In genomic region chr6:144352310-144352709, GRCh38 we compare ENCODE assay signal across 12 cellular contexts.
DNase-seq lines count a peak whose midpoint lies in the region; ATAC-seq and TF ChIP-seq lines count a peak whose summit lies in the region.
"Had no signal": no experiment of that assay in that cellular context is flagged by ENCODE, and none has a peak within 500 bp of the region (broad histone marks: within the 10 kb centered on the region; RNA-seq: fewer than 3 reads in every experiment).

No MANE protein-coding gene starts in this region.

- CTCF ChIA-PET in activated CD8-positive, alpha-beta T cell treated with anti-CD3 and anti-CD28 coated beads for 36 hours (lab: Charles Lee), result interaction anchor here (1.5 kb wide), 1 partner anchor 10 kb away, joined by 5 read pairs; no protein-coding TSS in a partner anchor

- H3K4me3 ChIP-seq in psoas muscle (peak overlapping the region; percentile 49), mucosa of descending colon (no peak overlapping the region)

- peak overlapping the region; percentile 77 for H3K4me3 Mint-ChIP-seq in activated CD4-positive, alpha-beta T cell treated with anti-CD3 and anti-CD28 coated beads, Interleukin-2, amount 10 ng/mL, durations not matched to agents 24 days and 14 days
- H3K4me3 Mint-ChIP-seq in activated CD8-positive, alpha-beta T cell treated with anti-CD3 and anti-CD28 coated beads for 36 hours, result peak overlapping the region; percentile 70
- H3K4me3 Mint-ChIP-seq: neural crest cell had no signal

- intact Hi-C loops in activated CD4-positive, alpha-beta T cell treated with anti-CD3 and anti-CD28 coated beads, Interleukin-2, amount 10 ng/mL, durations not matched to agents 24 days and 14 days (cut with micrococcal nuclease), result loop anchor here (5.0 to 10.0 kb wide), 5 partner anchors 130 to 1470 kb away; no protein-coding TSS in a partner anchor
- intact Hi-C loops in activated CD8-positive, alpha-beta T cell treated with anti-CD3 and anti-CD28 coated beads for 36 hours (cut with micrococcal nuclease), result loop anchor here (5.0 kb wide), 2 partner anchors 65 to 130 kb away; partner anchors contain the start of gene UTRN
- intact Hi-C loops in psoas muscle (cut with DNase I), result no loop called here
- intact Hi-C loops in mucosa of descending colon (cut with DNase I, micrococcal nuclease), result no loop called here

- DNase-seq in activated CD4-positive, alpha-beta T cell treated with anti-CD3 and anti-CD28 coated beads, Interleukin-2, amount 10 ng/mL, durations not matched to agents 24 days and 14 days, result no peak
- DNase-seq in activated CD4-positive, alpha-beta T cell treated with anti-CD3 and anti-CD28 coated beads for 4 hours, result no peak
- no peak for DNase-seq in activated CD8-positive, alpha-beta T cell treated with anti-CD3 and anti-CD28 coated beads for 36 hours
- DNase-seq in psoas muscle (no peak), DMS 273 (lab: John Stamatoyannopoulos, UW; ENCODE audit: unreplicated experiment) (no peak), mucosa of descending colon (no peak)
- DNase-seq in activated effector memory CD4-positive, alpha-beta T cell treated with anti-CD3 and anti-CD28 coated beads, Interleukin-2, amount 50 U/mL, for 16 hours, result no peak
- DNase-seq: cortex of kidney; NCI-H1436; stimulated activated CD4-positive, alpha-beta T cell treated with anti-CD3 and anti-CD28 coated beads, Interleukin-2, amount 100 ng/mL, for 48 hours had no signal

- no peaks in the 10 kb centered on the region for H3K9me3 Mint-ChIP-seq in activated CD4-positive, alpha-beta T cell treated with anti-CD3 and anti-CD28 coated beads, Interleukin-2, amount 10 ng/mL, durations not matched to agents 24 days and 14 days
- peaks cover 2% of the 10 kb centered on the region for H3K9me3 Mint-ChIP-seq in activated CD8-positive, alpha-beta T cell treated with anti-CD3 and anti-CD28 coated beads for 36 hours

- WGBS in psoas muscle, 3 donors, result 82 to 90% (median 83%) methylated on average over 2 of the region's 2 CpGs

- no peaks in the 10 kb centered on the region for H3K9me3 ChIP-seq in psoas muscle
- no peaks in the 10 kb centered on the region for H3K9me3 ChIP-seq in mucosa of descending colon

- H3K4me1 ChIP-seq in psoas muscle, result peaks cover 42% of the 10 kb centered on the region
- H3K4me1 ChIP-seq in mucosa of descending colon (ENCODE audit: low read depth), result no peaks in the 10 kb centered on the region

- H3K36me3 Mint-ChIP-seq in activated CD4-positive, alpha-beta T cell treated with anti-CD3 and anti-CD28 coated beads, Interleukin-2, amount 10 ng/mL, durations not matched to agents 24 days and 14 days (ENCODE audit: low read depth), result peaks cover 16% of the 10 kb centered on the region
- H3K36me3 Mint-ChIP-seq in activated CD8-positive, alpha-beta T cell treated with anti-CD3 and anti-CD28 coated beads for 36 hours (ENCODE audit: low read depth), result peaks cover 12% of the 10 kb centered on the region

- peaks cover 62% of the 10 kb centered on the region for H3K4me1 Mint-ChIP-seq in activated CD4-positive, alpha-beta T cell treated with anti-CD3 and anti-CD28 coated beads, Interleukin-2, amount 10 ng/mL, durations not matched to agents 24 days and 14 days
- H3K4me1 Mint-ChIP-seq in activated CD8-positive, alpha-beta T cell treated with anti-CD3 and anti-CD28 coated beads for 36 hours (ENCODE audit: low read depth), result peaks cover 81% of the 10 kb centered on the region

- H3K27me3 Mint-ChIP-seq in activated CD4-positive, alpha-beta T cell treated with anti-CD3 and anti-CD28 coated beads, Interleukin-2, amount 10 ng/mL, durations not matched to agents 24 days and 14 days, result no peaks in the 10 kb centered on the region
- no peaks in the 10 kb centered on the region for H3K27me3 Mint-ChIP-seq in activated CD8-positive, alpha-beta T cell treated with anti-CD3 and anti-CD28 coated beads for 36 hours

- no peaks in the 10 kb centered on the region for H3K36me3 ChIP-seq in psoas muscle (ENCODE audit: insufficient read depth in 1 of 2, low read depth in 1 of 2)
- H3K36me3 ChIP-seq in mucosa of descending colon (ENCODE audit: low read depth), result no peaks in the 10 kb centered on the region

- ATAC-seq in HG03060 (IDR thresholded peaks at IDR 0.05; ENCODE audit: low read depth, unreplicated experiment) (peak; percentile 30), psoas muscle (no peak), mucosa of descending colon (no peak)
- no peak for ATAC-seq in activated CD8-positive, alpha-beta T cell treated with anti-CD3 and anti-CD28 coated beads for 36 hours

- H3K27ac Mint-ChIP-seq in activated CD4-positive, alpha-beta T cell treated with anti-CD3 and anti-CD28 coated beads, Interleukin-2, amount 10 ng/mL, durations not matched to agents 24 days and 14 days, result peak overlapping the region; percentile 90
- peak overlapping the region; percentile 92 for H3K27ac Mint-ChIP-seq in activated CD8-positive, alpha-beta T cell treated with anti-CD3 and anti-CD28 coated beads for 36 hours

- POLR2A ChIA-PET in activated CD8-positive, alpha-beta T cell treated with anti-CD3 and anti-CD28 coated beads for 36 hours (lab: Charles Lee), result no interaction called here

- no peak for TF ChIP-seq CTCF in activated CD8-positive, alpha-beta T cell treated with anti-CD3 and anti-CD28 coated beads for 36 hours (IDR thresholded peaks at IDR 0.05)
- TF ChIP-seq CTCF in psoas muscle (IDR thresholded peaks at IDR 0.05), result no peak
- TF ChIP-seq CTCF in mucosa of descending colon (IDR thresholded peaks at IDR 0.05), result no peak

- peak overlapping the region; percentile 79 for H3K27ac ChIP-seq in psoas muscle

- H3K27me3 ChIP-seq in psoas muscle (ENCODE audit: insufficient read depth in 3 of 3, low read length in 2 of 3), result no peaks in the 10 kb centered on the region

Comparison
In these comparisons a context has a peak if more than half of its experiments do, and no peak if none do; other contexts are left out.
1. intact Hi-C loops: an anchor here in activated CD4-positive, alpha-beta T cell treated with anti-CD3 and anti-CD28 coated beads, Interleukin-2, amount 10 ng/mL, durations not matched to agents 24 days and 14 days (5.0 to 10.0 kb wide) and activated CD8-positive, alpha-beta T cell treated with anti-CD3 and anti-CD28 coated beads for 36 hours (5.0 kb wide); none called in psoas muscle and mucosa of descending colon.